Comparison of ENCODE assay signal across 1 cellular context in the genomic region with DNA sequence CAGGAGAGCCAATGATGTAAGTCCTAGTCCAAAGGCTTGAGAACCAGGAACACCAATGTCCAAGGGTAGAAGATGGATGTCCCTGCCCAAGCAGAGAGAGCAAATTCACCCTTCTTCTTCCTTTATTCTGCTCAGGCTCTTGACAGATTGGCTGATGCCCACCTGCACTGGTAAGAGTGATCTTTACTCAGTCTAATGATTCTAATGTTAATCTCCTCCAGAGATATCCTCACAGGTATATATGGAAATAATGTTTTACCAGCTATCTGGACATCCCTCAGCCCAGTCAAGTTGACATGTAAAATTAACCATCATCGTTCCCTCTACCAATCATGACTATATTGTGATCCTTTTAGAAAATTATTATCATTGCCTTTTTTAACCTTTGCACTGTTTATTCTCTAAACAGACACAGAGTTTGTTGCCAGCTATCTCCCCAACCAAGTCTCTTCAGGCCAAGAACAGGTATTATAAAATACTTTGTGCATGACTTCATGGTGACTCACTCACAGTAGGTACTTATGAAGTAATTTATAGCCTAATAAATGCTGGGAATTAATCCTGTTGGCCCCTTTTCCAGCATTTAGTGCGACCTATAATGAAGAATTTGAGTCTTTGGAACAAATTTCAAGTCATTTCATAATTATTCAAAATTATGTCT.
TF ChIP-seq lines count a peak whose summit lies in the region.

No MANE protein-coding gene starts in this region.

TF ChIP-seq in SK-N-SH treated with all-trans-retinoic acid at 6 μM for 48 hours, 23 proteins besides CTCF, POLR2A, EP300 and RAD21 (continued from another document):
- TF ChIP-seq, protein P1, sequence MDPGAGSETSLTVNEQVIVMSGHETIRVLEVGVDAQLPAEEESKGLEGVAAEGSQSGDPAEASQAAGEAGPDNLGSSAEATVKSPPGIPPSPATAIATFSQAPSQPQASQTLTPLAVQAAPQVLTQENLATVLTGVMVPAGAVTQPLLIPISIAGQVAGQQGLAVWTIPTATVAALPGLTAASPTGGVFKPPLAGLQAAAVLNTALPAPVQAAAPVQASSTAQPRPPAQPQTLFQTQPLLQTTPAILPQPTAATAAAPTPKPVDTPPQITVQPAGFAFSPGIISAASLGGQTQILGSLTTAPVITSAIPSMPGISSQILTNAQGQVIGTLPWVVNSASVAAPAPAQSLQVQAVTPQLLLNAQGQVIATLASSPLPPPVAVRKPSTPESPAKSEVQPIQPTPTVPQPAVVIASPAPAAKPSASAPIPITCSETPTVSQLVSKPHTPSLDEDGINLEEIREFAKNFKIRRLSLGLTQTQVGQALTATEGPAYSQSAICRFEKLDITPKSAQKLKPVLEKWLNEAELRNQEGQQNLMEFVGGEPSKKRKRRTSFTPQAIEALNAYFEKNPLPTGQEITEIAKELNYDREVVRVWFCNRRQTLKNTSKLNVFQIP (CRISPR knock-in tag; IDR thresholded peaks at IDR 0.05; ENCODE audit: borderline replicate concordance, low read depth): no peak
- TF ChIP-seq ISL1 (CRISPR knock-in tag; IDR thresholded peaks at IDR 0.05) (peak; percentile 55; the same call in 1 of the 2 replicates), GLIS3 (CRISPR knock-in tag; IDR thresholded peaks at IDR 0.05) (no peak), SNAI2 (CRISPR knock-in tag; IDR thresholded peaks at IDR 0.05) (no peak), TCF4 (CRISPR knock-in tag; IDR thresholded peaks at IDR 0.05; ENCODE audit: borderline replicate concordance) (no peak)
- TF ChIP-seq, protein P2, sequence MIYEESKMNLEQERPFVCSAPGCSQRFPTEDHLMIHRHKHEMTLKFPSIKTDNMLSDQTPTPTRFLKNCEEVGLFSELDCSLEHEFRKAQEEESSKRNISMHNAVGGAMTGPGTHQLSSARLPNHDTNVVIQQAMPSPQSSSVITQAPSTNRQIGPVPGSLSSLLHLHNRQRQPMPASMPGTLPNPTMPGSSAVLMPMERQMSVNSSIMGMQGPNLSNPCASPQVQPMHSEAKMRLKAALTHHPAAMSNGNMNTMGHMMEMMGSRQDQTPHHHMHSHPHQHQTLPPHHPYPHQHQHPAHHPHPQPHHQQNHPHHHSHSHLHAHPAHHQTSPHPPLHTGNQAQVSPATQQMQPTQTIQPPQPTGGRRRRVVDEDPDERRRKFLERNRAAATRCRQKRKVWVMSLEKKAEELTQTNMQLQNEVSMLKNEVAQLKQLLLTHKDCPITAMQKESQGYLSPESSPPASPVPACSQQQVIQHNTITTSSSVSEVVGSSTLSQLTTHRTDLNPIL (CRISPR knock-in tag; IDR thresholded peaks at IDR 0.05; ENCODE audit: low read depth): peak; percentile 37; the same call in 1 of the 2 replicates
TF ChIP-seq in SK-N-SH treated with all-trans-retinoic acid at 6 μM for 48 hours: peak in this region for 2.
